In genomic region chr1:197210426-197210825, GRCh38 we compare ENCODE assay signal across 32 cellular contexts. TPM values are rescaled to one million over a fixed set of nuclear protein-coding genes. Genes with fewer than 3 reads are reported as not detected.
"Had no signal": no experiment of that assay in that cellular context is flagged by ENCODE, and none has a peak within 500 bp of the region (broad histone marks: within the 10 kb centered on the region; RNA-seq: fewer than 3 reads in every experiment).

No MANE protein-coding gene starts in this region.

- H3K36me3 ChIP-seq: breast epithelium, WERI-Rb-1 had no signal

- H3K9me3 ChIP-seq: breast epithelium had no signal

- H3K4me1 Mint-ChIP-seq: activated CD4-positive, alpha-beta T cell treated with anti-CD3 and anti-CD28 coated beads, Interleukin-2, amount 10 ng/mL, durations not matched to agents 24 days and 14 days; activated naive CD4-positive, alpha-beta T cell treated with anti-CD3 and anti-CD28 coated beads, Interleukin-2, amount 50 U/mL, for 24 hours; activated naive CD8-positive, alpha-beta T cell treated with anti-CD3 and anti-CD28 coated beads, Interleukin-2, amount 10 ng/mL, durations not matched to agents 7 days and 5 days; activated T-helper 17 cell treated with anti-CD3 and anti-CD28 coated beads, Interleukin-2, amount 50 U/mL, for 72 hours had no signal

- H3K4me1 ChIP-seq: body of pancreas, breast epithelium had no signal

- H3K4me3 ChIP-seq: body of pancreas, breast epithelium, K562 had no signal

- H3K27me3 ChIP-seq: body of pancreas, breast epithelium had no signal

- H3K4me3 Mint-ChIP-seq: activated CD4-positive, alpha-beta T cell treated with anti-CD3 and anti-CD28 coated beads, Interleukin-2, amount 10 ng/mL, durations not matched to agents 24 days and 14 days; activated CD8-positive, alpha-beta T cell treated with anti-CD3 and anti-CD28 coated beads for 36 hours; activated naive CD4-positive, alpha-beta T cell treated with anti-CD3 and anti-CD28 coated beads, Interleukin-2, amount 50 U/mL, for 24 hours; activated naive CD8-positive, alpha-beta T cell treated with anti-CD3 and anti-CD28 coated beads, Interleukin-2, amount 10 ng/mL, durations not matched to agents 7 days and 5 days; activated T-cell treated with anti-CD3 and anti-CD28 coated beads, Interleukin-2, amount 50 U/mL, for 72 hours; activated T-helper 17 cell treated with anti-CD3 and anti-CD28 coated beads, Interleukin-2, amount 50 U/mL, for 72 hours had no signal

- H3K27ac ChIP-seq: body of pancreas, breast epithelium, WERI-Rb-1 had no signal

- H3K27me3 Mint-ChIP-seq: activated CD8-positive, alpha-beta T cell treated with anti-CD3 and anti-CD28 coated beads for 36 hours; activated naive CD4-positive, alpha-beta T cell treated with anti-CD3 and anti-CD28 coated beads, Interleukin-2, amount 50 U/mL, for 24 hours; activated T-helper 17 cell treated with anti-CD3 and anti-CD28 coated beads, Interleukin-2, amount 50 U/mL, for 72 hours had no signal

- H3K27ac Mint-ChIP-seq: activated CD4-positive, alpha-beta T cell treated with anti-CD3 and anti-CD28 coated beads, Interleukin-2, amount 10 ng/mL, durations not matched to agents 24 days and 14 days; activated CD8-positive, alpha-beta T cell treated with anti-CD3 and anti-CD28 coated beads for 36 hours; activated naive CD4-positive, alpha-beta T cell treated with anti-CD3 and anti-CD28 coated beads, Interleukin-2, amount 50 U/mL, for 24 hours; activated naive CD8-positive, alpha-beta T cell treated with anti-CD3 and anti-CD28 coated beads, Interleukin-2, amount 10 ng/mL, durations not matched to agents 7 days and 5 days; activated T-cell treated with anti-CD3 and anti-CD28 coated beads, Interleukin-2, amount 50 U/mL, for 72 hours; activated T-helper 17 cell treated with anti-CD3 and anti-CD28 coated beads, Interleukin-2, amount 50 U/mL, for 72 hours had no signal

- DNase-seq: activated CD4-positive, alpha-beta T cell treated with anti-CD3 and anti-CD28 coated beads, Interleukin-2, amount 10 ng/mL, durations not matched to agents 24 days and 14 days; activated CD4-positive, alpha-beta T cell treated with anti-CD3 and anti-CD28 coated beads, Interleukin-2, amount 50 U/mL, for 4 hours; activated CD4-positive, CD25-positive, alpha-beta regulatory T cell; activated CD8-positive, alpha-beta T cell treated with anti-CD3 and anti-CD28 coated beads for 36 hours; activated effector memory CD4-positive, alpha-beta T cell treated with anti-CD3 and anti-CD28 coated beads, Interleukin-2, amount 50 U/mL, for 16 hours; activated naive CD4-positive, alpha-beta T cell treated with Interleukin-2 at 50 U/mL for 16 hours; activated naive CD8-positive, alpha-beta T cell treated with anti-CD3 and anti-CD28 coated beads, Interleukin-2, amount 10 ng/mL, durations not matched to agents 7 days and 5 days; activated T-cell treated with anti-CD3 and anti-CD28 coated beads, Interleukin-2, amount 50 U/mL, for 1 hour; activated T-cell treated with anti-CD3 and anti-CD28 coated beads, Interleukin-2, amount 50 U/mL, for 72 hours; body of pancreas; caudate nucleus; Karpas-422; MM.1S; MV-4-11; NCI-H1092; NCI-H1436 treated with DMSO at 0.1 percent for 48 hours; NCI-H1694 treated with DMSO at 0.1 percent for 48 hours; NCI-H2029; NCI-H510A; NCI-H526; NCI-H748 treated with DMSO at 0.1 percent for 48 hours; Right ventricle myocardium superior; T1000; WERI-Rb-1 had no signal

RNA-seq across cellular contexts. Expression of gene CRB1, which starts 57.6 kb away (rescaled TPM):
- total RNA-seq: activated CD4-positive, alpha-beta T cell treated with anti-CD3 and anti-CD28 coated beads, Interleukin-2, amount 10 ng/mL, durations not matched to agents 24 days and 14 days; activated CD8-positive, alpha-beta memory T cell treated with anti-CD3 and anti-CD28 coated beads for 36 hours; activated CD8-positive, alpha-beta T cell treated with anti-CD3 and anti-CD28 coated beads for 36 hours; astrocyte; K562; T-helper 1 cell treated with Interleukin-12 subunit alpha and Interleukin-12 subunit beta and Interleukin-4 antibody, amounts not matched to agents 30 ng/mL and 1 ng/mL, for 36 hours; T-helper 2 cell treated with Interferon-gamma antibody and Interleukin-4, amounts not matched to agents 100 ng/mL and 5 ng/mL, for 36 hours had no signal
